Comparison of ENCODE assay signal across 1 cellular context in the genomic region with DNA sequence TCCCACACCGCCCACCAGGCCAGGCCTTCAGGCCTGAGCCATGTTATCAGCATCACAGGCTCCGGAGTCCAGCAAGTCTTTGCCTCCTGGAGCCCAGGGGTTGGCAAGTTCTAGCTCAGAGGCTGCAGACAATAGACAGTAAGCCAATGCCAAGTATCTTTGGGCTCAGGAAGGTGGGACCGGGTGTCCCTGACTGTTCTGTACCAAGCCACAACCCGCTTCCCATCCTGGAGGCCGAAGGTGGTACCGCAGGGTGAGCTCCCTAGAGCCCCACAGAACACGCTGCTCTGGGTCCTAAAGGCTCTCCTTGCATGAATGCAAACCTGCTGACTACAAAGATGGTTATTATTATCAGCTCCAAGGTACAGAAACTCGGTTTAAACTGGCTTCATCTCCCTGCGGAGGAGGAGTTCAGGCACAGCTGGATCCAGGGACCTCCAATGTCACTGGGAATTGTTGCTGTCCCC.
TF ChIP-seq lines count a peak whose summit lies in the region.

No MANE protein-coding gene starts in this region.

TF ChIP-seq in IMR-90, 13 proteins besides CTCF, POLR2A, EP300 and RAD21 (continued from another document):
- TF ChIP-seq MAFK (IDR thresholded peaks at IDR 0.05; ENCODE audit: low read depth, low read length): no peak
- no peak for TF ChIP-seq BHLHE40 (IDR thresholded peaks at IDR 0.05; ENCODE audit: low read depth, low read length)
